8 cellular contexts compared by ENCODE assay signal in the genomic region with DNA sequence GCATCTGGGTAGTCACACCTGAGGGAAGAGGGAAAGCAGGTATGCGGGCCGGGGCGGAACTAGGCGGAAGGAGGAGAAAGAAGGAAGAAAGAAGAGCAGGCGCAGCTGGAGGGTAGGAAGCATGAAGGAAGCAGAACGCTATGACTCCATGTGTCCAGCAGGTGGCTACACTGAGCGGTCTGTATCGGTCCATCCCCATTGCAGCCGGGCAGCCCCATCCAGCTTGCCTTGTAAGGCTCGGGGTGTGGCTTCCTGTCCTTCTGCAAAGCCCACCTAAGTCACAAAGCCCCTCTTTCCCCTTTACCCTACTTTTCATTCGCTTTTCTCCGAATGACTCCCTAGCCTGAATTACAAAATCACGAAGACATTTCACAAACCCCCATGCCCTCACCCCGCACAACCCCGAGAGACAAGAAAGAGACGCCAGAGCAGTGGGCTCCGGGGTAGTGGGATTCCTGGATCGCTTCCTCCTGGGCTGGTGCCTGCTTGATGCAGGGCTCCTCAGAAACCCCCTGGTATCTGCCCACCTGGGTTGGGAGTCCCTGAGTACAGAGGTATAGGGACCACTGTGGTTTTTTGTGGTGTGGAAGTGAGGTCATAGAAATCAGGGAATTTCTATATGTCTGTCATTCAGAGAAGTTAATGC. TPM values are rescaled to one million over a fixed set of nuclear protein-coding genes. Genes with fewer than 3 reads are reported as not detected.
A peak's percentile ranks its signal among the peaks of the same experiment; 100 is the strongest.
DNase-seq lines count a peak whose midpoint lies in the region; TF ChIP-seq lines count a peak whose summit lies in the region.

No MANE protein-coding gene starts in this region.

- no peak overlapping the region for H2BK120ac ChIP-seq in trophoblast cell (ENCODE audit: insufficient read depth, low read length, poor library complexity)

- DNase-seq in Caki2 (ENCODE audit: low read depth) (peak; percentile 21), GM20000 (ENCODE audit: low spot score) (peak; percentile 86), HuH-7 (ENCODE audit: low spot score) (peak; percentile 87), RPMI8226 (peak; percentile 73), glutamatergic neuron (peak; percentile 82), trophoblast cell (peak; percentile 74 to 89), ureter (ENCODE audit: low spot score) (peak; percentile 60)
- DNase-seq in activated naive CD4-positive, alpha-beta T cell (lab: John Stamatoyannopoulos, UW), result peak in 3 of 4 experiments; percentile 6 to 35 (median 17)

- peaks cover 20% of the 10 kb centered on the region for H3K4me1 Mint-ChIP-seq in glutamatergic neuron (ENCODE audit: low read depth, unreplicated experiment)

- H3K36me3 Mint-ChIP-seq in glutamatergic neuron (ENCODE audit: unreplicated experiment), result no peaks in the 10 kb centered on the region

- in situ Hi-C loops in Caki2 (cut with HindIII; ENCODE audit: low pct_unique_long_range_greater_than_20kb, low sequenced_read_pairs), result no loop called here

- no peak overlapping the region for H4K12ac ChIP-seq in trophoblast cell (ENCODE audit: low read depth, low read length)

- H3K27me3 Mint-ChIP-seq in glutamatergic neuron (ENCODE audit: unreplicated experiment), result peaks cover 4% of the 10 kb centered on the region

- H3K14ac ChIP-seq in trophoblast cell (ENCODE audit: low read length), result no peak overlapping the region

- H2BK12ac ChIP-seq in trophoblast cell (ENCODE audit: low read length), result no peak overlapping the region

- no peaks in the 10 kb centered on the region for H3K9me3 ChIP-seq in trophoblast cell (ENCODE audit: insufficient read depth, low read depth, low read length)

- H3K79me1 ChIP-seq in trophoblast cell (ENCODE audit: low read length), result no peaks in the 10 kb centered on the region

- H3K4me3 ChIP-seq in trophoblast cell (ENCODE audit: low read depth, low read length), result no peak overlapping the region

- peak; percentile 76 for TF ChIP-seq CTCF in GM20000 (IDR thresholded peaks at IDR 0.05; ENCODE audit: extremely low read depth, missing control alignments)
- TF ChIP-seq CTCF in glutamatergic neuron (IDR thresholded peaks at IDR 0.05; ENCODE audit: partially characterized antibody, unreplicated experiment), result peak; percentile 90

- peak overlapping the region; percentile 25 for H3K27ac Mint-ChIP-seq in glutamatergic neuron (ENCODE audit: unreplicated experiment)

- H3K36me3 ChIP-seq in trophoblast cell (ENCODE audit: control insufficient read depth in 1 of 2, insufficient read depth in 2 of 2, low read length in 2 of 2), result no peaks in the 10 kb centered on the region

- H3K4me2 ChIP-seq in trophoblast cell (ENCODE audit: low read length), result peak overlapping the region; percentile 19

- H3K79me2 ChIP-seq in trophoblast cell (ENCODE audit: control insufficient read depth, insufficient read depth, low read length, poor library complexity), result no peaks in the 10 kb centered on the region

- H3K4me3 Mint-ChIP-seq in glutamatergic neuron (ENCODE audit: unreplicated experiment), result no peak overlapping the region

- WGBS in trophoblast cell (ENCODE audit: extremely low coverage, insufficient coverage, insufficient read length), result no CpG with 5 or more reads among the region's 18 CpGs

- H3K23ac ChIP-seq in trophoblast cell (ENCODE audit: low read length), result no peak overlapping the region

- H3K18ac ChIP-seq in trophoblast cell (ENCODE audit: low read length), result no peak overlapping the region

- H4K8ac ChIP-seq in trophoblast cell (ENCODE audit: low read depth, low read length), result no peak overlapping the region

- H3K27me3 ChIP-seq in trophoblast cell (ENCODE audit: insufficient read depth, low read length), result no peaks in the 10 kb centered on the region

- H3K4me1 ChIP-seq in trophoblast cell (ENCODE audit: control insufficient read depth in 1 of 2, insufficient read depth in 2 of 2, low read length in 2 of 2), result peaks cover 0 to 5% of the 10 kb centered on the region in 2 experiments

- H2BK5ac ChIP-seq in trophoblast cell (ENCODE audit: low read depth, low read length, poor library complexity), result no peak overlapping the region

- no peak overlapping the region for H3K4ac ChIP-seq in trophoblast cell (ENCODE audit: low read depth, low read length)

- no peak overlapping the region for H2AK5ac ChIP-seq in trophoblast cell (ENCODE audit: low read length)

- no peaks in the 10 kb centered on the region for H3K9me3 Mint-ChIP-seq in glutamatergic neuron (ENCODE audit: unreplicated experiment)

- no peak overlapping the region for H3K27ac ChIP-seq in trophoblast cell (ENCODE audit: low read depth, low read length)

- no peak overlapping the region for H4K91ac ChIP-seq in trophoblast cell (ENCODE audit: low read depth, low read length)

- H3K9ac ChIP-seq in trophoblast cell (ENCODE audit: low read length), result no peak overlapping the region

- H2AFZ ChIP-seq in trophoblast cell (ENCODE audit: insufficient read depth, low read length, poor library complexity), result no peak overlapping the region

RNA-seq across cellular contexts. Expression of a gene that starts 39.9 kb away (rescaled TPM):
- 18.1 and 27.3 TPM in 2 replicates for total RNA-seq in Caki2 (2014; rRNA removed; shearing (Covaris generic); ENCODE audit: low replicate concordance)
- total RNA-seq in glutamatergic neuron (ENCODE audit: unreplicated experiment), result 17.0 TPM
- 14.3 and 15.7 TPM in 2 replicates for polyA plus RNA-seq in trophoblast cell (2013)
- total RNA-seq in ureter, result 16.9 TPM

RNA-seq across cellular contexts. Expression of a gene that starts 55.0 kb away (rescaled TPM):
- total RNA-seq in Caki2 (2014; rRNA removed; shearing (Covaris generic); ENCODE audit: low replicate concordance), result 56.4 and 85.8 TPM in 2 replicates
- total RNA-seq in glutamatergic neuron (ENCODE audit: unreplicated experiment) (61.9 TPM), ureter (61.4 TPM)
- polyA plus RNA-seq in trophoblast cell (2013), result 47.5 and 52.1 TPM in 2 replicates

RNA-seq across cellular contexts. Expression of a gene that starts 58.8 kb away (rescaled TPM):
- not detected in 2 replicates for total RNA-seq in Caki2 (2014; rRNA removed; shearing (Covaris generic); ENCODE audit: low replicate concordance)
- total RNA-seq in glutamatergic neuron (ENCODE audit: unreplicated experiment), result not detected
- polyA plus RNA-seq in trophoblast cell (2013), result 0.14 and 0.19 TPM in 2 replicates
- not detected for total RNA-seq in ureter

Comparison
In these comparisons a context has a peak if more than half of its experiments do, and no peak if none do; other contexts are left out.
1. DNase-seq: peak in every context shown above with its lines; median percentile 87 in HuH-7; 86 in GM20000; 82 in glutamatergic neuron; 82 in trophoblast cell; 73 in RPMI8226; 60 in ureter; 21 in Caki2; 17 in activated naive CD4-positive, alpha-beta T cell.